13 cellular contexts compared by ENCODE assay signal in the genomic region with DNA sequence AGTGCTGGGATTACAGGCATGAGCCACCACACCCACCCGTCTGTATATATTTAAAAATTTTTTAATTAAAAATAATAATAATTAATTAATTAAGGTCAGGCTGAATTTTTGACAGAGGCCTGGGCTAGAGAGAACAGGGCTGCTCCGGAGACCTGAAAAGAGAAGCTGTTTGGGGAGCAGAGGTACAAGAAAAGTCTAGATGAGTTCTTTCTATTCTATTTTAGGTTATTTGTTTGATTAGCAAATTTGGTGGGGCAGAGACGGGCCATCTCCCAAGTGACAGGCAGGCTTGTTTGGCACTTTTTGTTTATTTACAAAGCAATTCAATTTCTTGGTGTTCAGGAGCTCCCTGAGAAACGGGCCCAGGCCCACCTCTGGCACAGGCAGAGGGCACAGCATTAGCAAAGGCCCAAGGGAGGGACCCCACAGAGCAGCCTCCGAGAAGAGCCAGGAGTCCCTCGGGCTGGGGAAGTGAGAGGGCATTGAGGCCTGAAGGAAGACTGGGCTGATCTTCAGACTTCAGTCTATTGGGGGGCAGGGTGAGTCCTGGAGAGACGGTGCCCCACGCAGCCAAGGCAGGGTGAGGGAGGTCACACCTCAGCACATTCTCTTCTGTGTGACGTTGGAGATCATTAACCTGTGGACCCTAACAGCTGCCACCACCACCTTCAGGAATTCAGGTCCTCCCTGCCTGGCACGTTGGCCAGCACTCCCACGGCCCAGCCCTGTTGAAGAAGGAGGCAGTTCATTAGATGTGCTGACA. TPM values are rescaled to one million over a fixed set of nuclear protein-coding genes. Genes with fewer than 3 reads are reported as not detected.
DNase-seq lines count a peak whose midpoint lies in the region; ATAC-seq and TF ChIP-seq lines count a peak whose summit lies in the region.
"Had no signal": no experiment of that assay in that cellular context is flagged by ENCODE, and none has a peak within 500 bp of the region (broad histone marks: within the 10 kb centered on the region; RNA-seq: fewer than 3 reads in every experiment).

No MANE protein-coding gene starts in this region.

- H4K20me1 ChIP-seq in DOHH2 (ENCODE audit: control insufficient read depth, insufficient read depth, low read depth, low read length) = no peaks in the 10 kb centered on the region

- H3K4me1 ChIP-seq in DOHH2 (ENCODE audit: control insufficient read depth, low read length) (peaks cover 81% of the 10 kb centered on the region), colonic mucosa (no peaks in the 10 kb centered on the region)

- no peaks in the 10 kb centered on the region for H3K36me3 ChIP-seq in DOHH2 (ENCODE audit: control insufficient read depth, low read length)
- no peaks in the 10 kb centered on the region for H3K36me3 ChIP-seq in colonic mucosa
- H3K36me3 ChIP-seq: tibial artery had no signal

- H3K9me2 ChIP-seq in DOHH2 (replicated peaks; ENCODE audit: control insufficient read depth, low read length) = no peaks in the 10 kb centered on the region

- intact Hi-C loops in dorsolateral prefrontal cortex (cut with DNase I) (no loop called here), colonic mucosa (cut with DNase I) (no loop called here)

- H3K9ac ChIP-seq in colonic mucosa (ENCODE audit: low read depth in 2 of 2, low read length in 2 of 2) = peak overlapping the region in 1 of 2 donors; percentile 37
- H3K9ac ChIP-seq: parathyroid adenoma had no signal

- peak overlapping the region; percentile 75 for H3K4me3 ChIP-seq in DOHH2 (ENCODE audit: low read length)
- no peak overlapping the region for H3K4me3 ChIP-seq in dorsolateral prefrontal cortex
- H3K4me3 ChIP-seq in colonic mucosa = no peak overlapping the region
- H3K4me3 ChIP-seq: tibial artery had no signal

- TF ChIP-seq CTCF in DOHH2 (IDR thresholded peaks at IDR 0.05; ENCODE audit: low read depth, low read length, poor library complexity, severe bottlenecking) (no peak), dorsolateral prefrontal cortex (IDR thresholded peaks at IDR 0.05 in 54 of 56, conservative IDR thresholded peaks at IDR 0.05 in 2 of 56; ENCODE audit: low read depth in 1 of 56, partially characterized antibody in 56 of 56) (no peak), colonic mucosa (IDR thresholded peaks at IDR 0.05) (no peak)

- peaks cover 3% of the 10 kb centered on the region; the same call in 1 of the 2 replicates for H3K79me2 ChIP-seq in DOHH2 (ENCODE audit: control insufficient read depth, low read length)
- H3K79me2 ChIP-seq: parathyroid adenoma had no signal

- DNase-seq in germinal center (ENCODE audit: low spot score) (peak; percentile 86), dorsolateral prefrontal cortex (no peak), colonic mucosa (no peak), GDM1 (lab: John Stamatoyannopoulos, UW) (no peak), NOMO-1 (lab: John Stamatoyannopoulos, UW; ENCODE audit: unreplicated experiment in 2 of 2) (no peak)
- DNase-seq: HCEC 1CT, left colon, NCI-H1694, tibial artery had no signal

- H3K27me3 ChIP-seq in DOHH2 (ENCODE audit: control insufficient read depth, low read length) (no peaks in the 10 kb centered on the region), dorsolateral prefrontal cortex (no peaks in the 10 kb centered on the region), colonic mucosa (no peaks in the 10 kb centered on the region)
- H3K27me3 ChIP-seq: tibial artery had no signal

- H3K9me3 ChIP-seq in DOHH2 (ENCODE audit: control insufficient read depth, insufficient read depth, low read length) (no peaks in the 10 kb centered on the region), colonic mucosa (no peaks in the 10 kb centered on the region)
- H3K9me3 ChIP-seq: tibial artery had no signal

- ATAC-seq in GM19043 (IDR thresholded peaks at IDR 0.05; ENCODE audit: low read depth, unreplicated experiment) = peak; percentile 30
- ATAC-seq in HG03095 (IDR thresholded peaks at IDR 0.05; ENCODE audit: unreplicated experiment) = peak; percentile 39
- ATAC-seq: left colon had no signal

- H3F3A ChIP-seq in DOHH2 (ENCODE audit: control insufficient read depth, insufficient read depth) = peaks cover 33% of the 10 kb centered on the region

- H3K27ac ChIP-seq in DOHH2 (ENCODE audit: low read depth, low read length) (peak overlapping the region; percentile 98), dorsolateral prefrontal cortex (peak overlapping the region in 2 of 59 donors; percentile 4 to 44), colonic mucosa (no peak overlapping the region)
- H3K27ac ChIP-seq: parathyroid adenoma, tibial artery had no signal

- peak overlapping the region; percentile 99 for H3K4me2 ChIP-seq in DOHH2 (ENCODE audit: low read length)

RNA-seq across cellular contexts. Expression of a gene that starts 10.8 kb away (rescaled TPM):
- 100 to 1,000 TPM in 114 of 120 experiments, 10 to 100 TPM in 6; 67.9 to 185 (median 128) TPM for total RNA-seq in dorsolateral prefrontal cortex
- 10 to 100 TPM; 14.4 to 19.0 TPM for total RNA-seq in colonic mucosa

RNA-seq across cellular contexts. Expression of a gene that starts 34.5 kb away (rescaled TPM):
- total RNA-seq in dorsolateral prefrontal cortex (1 to 10 TPM in 2 of 120 experiments, under 1 TPM in 10, not detected in 108; 0.52 to 1.1 (median 0.72) TPM), colonic mucosa (not detected)
- total RNA-seq: left colon had no signal

RNA-seq across cellular contexts. Expression of a gene that starts 36.9 kb away (rescaled TPM):
- total RNA-seq in dorsolateral prefrontal cortex = 100 to 1,000 TPM in 118 of 120 experiments, 10 to 100 TPM in 2; 97.6 to 219 (median 177) TPM
- total RNA-seq in colonic mucosa = 100 to 1,000 TPM; 194 to 195 TPM

RNA-seq across cellular contexts. Expression of a gene that starts 44.5 kb away (rescaled TPM):
- total RNA-seq in dorsolateral prefrontal cortex (10 to 100 TPM; 34.3 to 54.9 (median 41.9) TPM), colonic mucosa (10 to 100 TPM; 37.0 to 47.3 TPM)
